8 cellular contexts compared by ENCODE assay signal in the genomic region with DNA sequence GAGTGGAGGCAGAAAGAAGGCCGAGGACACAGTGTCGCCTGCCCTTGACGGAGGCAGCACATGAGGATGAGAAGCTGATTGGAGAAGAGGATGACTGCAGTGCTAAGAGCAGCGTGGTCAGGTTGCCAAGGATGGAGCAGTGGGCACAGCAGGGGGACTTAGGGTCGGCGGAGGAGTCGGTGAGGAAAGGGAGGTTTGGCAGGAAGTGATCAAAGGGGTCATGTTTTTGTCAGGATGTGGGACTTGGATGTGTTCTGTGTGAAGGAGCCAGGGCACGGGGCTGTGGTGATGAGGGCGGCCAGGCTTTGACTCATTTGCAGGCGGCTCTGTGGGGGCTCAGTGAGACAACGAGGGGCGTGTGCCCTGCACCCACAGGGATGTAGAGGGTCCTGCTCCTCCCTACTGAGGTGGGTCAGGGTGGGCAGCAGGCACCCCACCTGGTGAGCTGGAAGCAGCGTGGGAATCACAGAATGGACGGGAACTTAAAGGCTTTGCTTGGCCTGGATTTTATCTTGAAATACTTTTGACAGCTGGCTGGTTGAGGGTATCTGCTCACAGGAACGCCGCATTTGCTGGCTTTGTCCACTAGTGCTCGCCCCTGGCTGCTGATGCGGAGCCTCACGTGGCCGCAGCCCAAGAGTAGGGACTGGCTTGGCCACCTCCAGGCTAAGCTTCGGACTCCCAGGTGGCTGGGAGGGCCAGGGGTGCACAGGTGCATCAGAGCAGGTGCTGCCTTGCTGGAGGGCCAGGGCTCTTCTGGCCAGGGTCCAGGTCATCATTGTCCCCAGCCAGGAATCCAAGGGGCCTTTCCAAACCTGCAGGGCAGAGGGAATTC. TPM values are rescaled to one million over a fixed set of nuclear protein-coding genes. Genes with fewer than 3 reads are reported as not detected.
A peak's percentile ranks its signal among the peaks of the same experiment; 100 is the strongest.
DNase-seq lines count a peak whose midpoint lies in the region; ATAC-seq lines count a peak whose summit lies in the region.

No MANE protein-coding gene starts in this region.

- peaks cover 38% of the 10 kb centered on the region for H3K4me1 Mint-ChIP-seq in activated naive CD4-positive, alpha-beta T cell treated with anti-CD3 and anti-CD28 coated beads, Interleukin-2, amount 10 ng/mL, durations not matched to agents 7 days and 5 days
- H3K4me1 Mint-ChIP-seq in activated CD4-positive, alpha-beta memory T cell treated with anti-CD3 and anti-CD28 coated beads for 36 hours (ENCODE audit: low read depth) = peaks cover 32% of the 10 kb centered on the region

- CTCF ChIA-PET in activated naive CD4-positive, alpha-beta T cell treated with anti-CD3 and anti-CD28 coated beads, Interleukin-2, amount 10 ng/mL, durations not matched to agents 7 days and 5 days (lab: Charles Lee) = interaction anchor here (1.0 to 26.3 kb wide), 4 partner anchors 12 to 23 kb away, joined by 4 to 467 read pairs (median 8); no protein-coding TSS in a partner anchor
- CTCF ChIA-PET in activated CD4-positive, alpha-beta memory T cell treated with anti-CD3 and anti-CD28 coated beads for 36 hours (lab: Charles Lee) = interaction anchor here (0.7 to 5.6 kb wide), 5 partner anchors 12 to 98 kb away, joined by 3 to 47 read pairs (median 5); a partner anchor contains a TSS

- DNase-seq in activated naive CD4-positive, alpha-beta T cell treated with anti-CD3 and anti-CD28 coated beads, Interleukin-2, amount 10 ng/mL, durations not matched to agents 7 days and 5 days = peak; percentile 41
- no peak for DNase-seq in activated naive CD4-positive, alpha-beta T cell treated with Interleukin-2 at 50 U/mL for 16 hours
- peak; percentile 42 for DNase-seq in activated CD4-positive, alpha-beta memory T cell treated with anti-CD3 and anti-CD28 coated beads for 36 hours
- DNase-seq in right cardiac atrium (peak; percentile 48 to 80 (median 76)), superior temporal gyrus (ENCODE audit: extremely low spot score) (no peak)
- DNase-seq in effector memory CD4-positive, alpha-beta T cell = no peak
- DNase-seq in activated CD4-positive, alpha-beta T cell treated with anti-CD3 and anti-CD28 coated beads for 48 hours = no peak

- WGBS in right cardiac atrium = 34% methylated on average over 21 of the region's 21 CpGs
- 60% methylated on average over 21 of the region's 21 CpGs for WGBS in urinary bladder

- intact Hi-C loops in activated CD4-positive, alpha-beta memory T cell treated with anti-CD3 and anti-CD28 coated beads for 36 hours (cut with micrococcal nuclease) = loop anchor here (2.0 kb wide), 1 partner anchor 19 kb away; no protein-coding TSS in a partner anchor
- intact Hi-C loops in right cardiac atrium (cut with DNase I) = no loop called here

- H3K9me3 Mint-ChIP-seq in activated naive CD4-positive, alpha-beta T cell treated with anti-CD3 and anti-CD28 coated beads, Interleukin-2, amount 10 ng/mL, durations not matched to agents 7 days and 5 days = no peaks in the 10 kb centered on the region
- H3K9me3 Mint-ChIP-seq in activated CD4-positive, alpha-beta memory T cell treated with anti-CD3 and anti-CD28 coated beads for 36 hours = no peaks in the 10 kb centered on the region

- H3K27me3 ChIP-seq in right cardiac atrium (ENCODE audit: control insufficient read depth, insufficient read depth) = no peaks in the 10 kb centered on the region
- no peaks in the 10 kb centered on the region for H3K27me3 ChIP-seq in effector memory CD4-positive, alpha-beta T cell (replicated peaks; ENCODE audit: control insufficient read depth, insufficient read depth, low read length, poor library complexity, severe bottlenecking)

- no peaks in the 10 kb centered on the region for H3K27me3 Mint-ChIP-seq in activated naive CD4-positive, alpha-beta T cell treated with anti-CD3 and anti-CD28 coated beads, Interleukin-2, amount 10 ng/mL, durations not matched to agents 7 days and 5 days
- no peaks in the 10 kb centered on the region for H3K27me3 Mint-ChIP-seq in activated CD4-positive, alpha-beta memory T cell treated with anti-CD3 and anti-CD28 coated beads for 36 hours

- POLR2A ChIA-PET in activated CD4-positive, alpha-beta memory T cell treated with anti-CD3 and anti-CD28 coated beads for 36 hours (lab: Charles Lee) = interaction anchor here (0.7 to 1.8 kb wide), 2 partner anchors 18 to 21 kb away, joined by 3 to 4 read pairs; no protein-coding TSS in a partner anchor

- no peak overlapping the region for H3K4me3 ChIP-seq in right cardiac atrium (ENCODE audit: low read length)
- H3K4me3 ChIP-seq in urinary bladder (ENCODE audit: low read depth, low read length) = no peak overlapping the region
- H3K4me3 ChIP-seq in effector memory CD4-positive, alpha-beta T cell (ENCODE audit: insufficient read depth, low read depth, low read length, poor library complexity, severe bottlenecking) = no peak overlapping the region

- no peak overlapping the region for H3K4me3 Mint-ChIP-seq in activated naive CD4-positive, alpha-beta T cell treated with anti-CD3 and anti-CD28 coated beads, Interleukin-2, amount 10 ng/mL, durations not matched to agents 7 days and 5 days
- no peak overlapping the region for H3K4me3 Mint-ChIP-seq in activated CD4-positive, alpha-beta memory T cell treated with anti-CD3 and anti-CD28 coated beads for 36 hours

- H3K36me3 ChIP-seq in urinary bladder (ENCODE audit: insufficient read depth) = peaks cover 2% of the 10 kb centered on the region
- H3K36me3 ChIP-seq in effector memory CD4-positive, alpha-beta T cell (ENCODE audit: control insufficient read depth, insufficient read depth, low read length) = peaks cover 19% of the 10 kb centered on the region

- peak; percentile 4 to 53 for ATAC-seq in right cardiac atrium

- H3K4me1 ChIP-seq in right cardiac atrium (ENCODE audit: control insufficient read depth, insufficient read depth, low read length) (peaks cover 7% of the 10 kb centered on the region), urinary bladder (ENCODE audit: insufficient read depth) (no peaks in the 10 kb centered on the region)
- peaks cover 15% of the 10 kb centered on the region for H3K4me1 ChIP-seq in effector memory CD4-positive, alpha-beta T cell (ENCODE audit: control insufficient read depth, insufficient read depth, low read length, poor library complexity, severe bottlenecking)

- peaks cover 23% of the 10 kb centered on the region for H3K36me3 Mint-ChIP-seq in activated naive CD4-positive, alpha-beta T cell treated with anti-CD3 and anti-CD28 coated beads, Interleukin-2, amount 10 ng/mL, durations not matched to agents 7 days and 5 days
- peaks cover 32% of the 10 kb centered on the region for H3K36me3 Mint-ChIP-seq in activated CD4-positive, alpha-beta memory T cell treated with anti-CD3 and anti-CD28 coated beads for 36 hours

- H3K27ac Mint-ChIP-seq in activated naive CD4-positive, alpha-beta T cell treated with anti-CD3 and anti-CD28 coated beads, Interleukin-2, amount 10 ng/mL, durations not matched to agents 7 days and 5 days = peak overlapping the region; percentile 61
- H3K27ac Mint-ChIP-seq in activated CD4-positive, alpha-beta memory T cell treated with anti-CD3 and anti-CD28 coated beads for 36 hours = peak overlapping the region; percentile 88

- peak overlapping the region; percentile 37 for H3K27ac ChIP-seq in right cardiac atrium (ENCODE audit: low read length)
- peak overlapping the region; percentile 28 for H3K27ac ChIP-seq in urinary bladder (ENCODE audit: low read depth)
- no peak overlapping the region for H3K27ac ChIP-seq in effector memory CD4-positive, alpha-beta T cell (ENCODE audit: insufficient read depth, low read length, poor library complexity, severe bottlenecking)

- H3K9me3 ChIP-seq in right cardiac atrium (ENCODE audit: control insufficient read depth, low read length) = no peaks in the 10 kb centered on the region
- no peaks in the 10 kb centered on the region for H3K9me3 ChIP-seq in effector memory CD4-positive, alpha-beta T cell (ENCODE audit: control insufficient read depth, low read length)

RNA-seq across cellular contexts. Expression of a gene that starts 6.0 kb away (rescaled TPM):
- 10 to 100 TPM; 53.1 to 58.7 TPM for total RNA-seq in activated CD4-positive, alpha-beta memory T cell treated with anti-CD3 and anti-CD28 coated beads for 36 hours
- total RNA-seq in right cardiac atrium = 10 to 100 TPM; 31.8 to 39.3 (median 37.9) TPM
- 56.8 TPM for polyA plus RNA-seq in right cardiac atrium
- total RNA-seq in urinary bladder = 58.8 TPM
- polyA plus RNA-seq in urinary bladder = 89.6 TPM

RNA-seq across cellular contexts. Expression of a gene that starts 11.6 kb away (rescaled TPM):
- total RNA-seq in activated CD4-positive, alpha-beta memory T cell treated with anti-CD3 and anti-CD28 coated beads for 36 hours = under 1 TPM in 1 of 2 experiments, not detected in 1; 0.43 TPM
- 10 to 100 TPM; 20.4 to 26.7 (median 24.2) TPM for total RNA-seq in right cardiac atrium
- polyA plus RNA-seq in right cardiac atrium = 29.6 TPM
- total RNA-seq in urinary bladder = 34.7 TPM
- polyA plus RNA-seq in urinary bladder = 50.3 TPM

RNA-seq across cellular contexts. Expression of a gene that starts 30.4 kb away (rescaled TPM):
- total RNA-seq in activated CD4-positive, alpha-beta memory T cell treated with anti-CD3 and anti-CD28 coated beads for 36 hours = 10 to 100 TPM; 48.5 to 51.1 TPM
- total RNA-seq in right cardiac atrium (10 to 100 TPM; 54.8 to 71.4 (median 62.3) TPM), urinary bladder (9.5 TPM)
- polyA plus RNA-seq in right cardiac atrium (108 TPM), urinary bladder (29.5 TPM)

RNA-seq across cellular contexts. Expression of a gene that starts 30.6 kb away (rescaled TPM):
- 10 to 100 TPM; 39.9 to 45.3 TPM for total RNA-seq in activated CD4-positive, alpha-beta memory T cell treated with anti-CD3 and anti-CD28 coated beads for 36 hours
- total RNA-seq in right cardiac atrium (10 to 100 TPM in 3 of 4 donors, 1 to 10 TPM in 1; 9.8 to 13.4 (median 11.6) TPM), urinary bladder (3.4 TPM)
- polyA plus RNA-seq in right cardiac atrium (11.2 TPM), urinary bladder (16.8 TPM)

RNA-seq across cellular contexts. Expression of a gene that starts 54.5 kb away (rescaled TPM):
- 10 to 100 TPM; 36.6 to 42.9 TPM for total RNA-seq in activated CD4-positive, alpha-beta memory T cell treated with anti-CD3 and anti-CD28 coated beads for 36 hours
- total RNA-seq in right cardiac atrium = 10 to 100 TPM; 19.9 to 25.6 (median 22.7) TPM
- 17.9 TPM for polyA plus RNA-seq in right cardiac atrium
- 9.7 TPM for total RNA-seq in urinary bladder
- polyA plus RNA-seq in urinary bladder = 25.5 TPM

Comparison
In these comparisons a context has a peak if more than half of its experiments do, and no peak if none do; other contexts are left out.
1. DNase-seq: peak in activated naive CD4-positive, alpha-beta T cell treated with anti-CD3 and anti-CD28 coated beads, Interleukin-2, amount 10 ng/mL, durations not matched to agents 7 days and 5 days (single experiment), activated CD4-positive, alpha-beta memory T cell treated with anti-CD3 and anti-CD28 coated beads for 36 hours (single experiment) and right cardiac atrium (3 of 3); none in activated naive CD4-positive, alpha-beta T cell treated with Interleukin-2 at 50 U/mL for 16 hours (single experiment), effector memory CD4-positive, alpha-beta T cell (0 of 3), superior temporal gyrus (single experiment) and activated CD4-positive, alpha-beta T cell treated with anti-CD3 and anti-CD28 coated beads for 48 hours (single experiment).
2. RNA of a gene that starts 11.6 kb away (total RNA-seq): 34.7 TPM in urinary bladder (single experiment) and 20.4 to 26.7 TPM in right cardiac atrium; 0.43 TPM in activated CD4-positive, alpha-beta memory T cell treated with anti-CD3 and anti-CD28 coated beads for 36 hours; every median in the first group is over 10 times any median in the second.